1 cellular context compared by ENCODE assay signal in the genomic region with DNA sequence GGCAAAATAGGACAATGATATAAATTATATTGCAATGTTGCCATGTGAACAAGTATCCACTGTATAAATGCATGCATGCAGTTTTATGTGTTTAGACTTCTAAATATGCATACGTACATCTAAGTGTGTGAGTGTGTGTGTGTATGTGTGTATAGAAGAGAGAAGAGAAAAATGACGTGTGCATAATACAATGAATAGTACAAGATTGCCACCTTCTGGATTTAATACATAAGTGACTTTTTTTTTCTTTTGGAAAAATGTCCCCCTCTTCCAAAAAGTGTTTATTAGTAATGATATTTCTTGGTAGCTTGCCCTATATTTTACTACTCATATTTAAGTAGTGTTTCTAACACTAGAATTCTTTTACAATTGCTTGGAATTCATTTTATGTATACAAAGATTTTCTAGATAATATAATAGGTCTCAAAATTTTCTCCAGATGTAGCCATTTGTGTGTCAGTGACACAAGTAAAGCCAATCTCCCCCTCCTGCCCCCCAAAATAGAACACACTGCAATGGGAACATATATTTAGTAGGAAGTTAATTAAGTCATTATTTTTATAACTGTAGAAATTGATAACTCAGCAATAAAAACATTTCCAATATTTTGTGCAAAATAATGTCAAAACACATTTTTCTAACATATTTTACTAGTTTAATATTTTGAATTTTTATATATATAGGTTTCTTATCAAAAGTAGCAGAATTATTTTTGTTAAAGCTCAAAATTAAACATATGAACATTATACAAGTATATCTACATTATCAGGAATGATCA.
TF ChIP-seq lines count a peak whose summit lies in the region.

No MANE protein-coding gene starts in this region.

TF ChIP-seq in GM23338, 12 proteins besides CTCF, POLR2A, EP300 and RAD21 (continued from another document):
- TF ChIP-seq, protein P1, sequence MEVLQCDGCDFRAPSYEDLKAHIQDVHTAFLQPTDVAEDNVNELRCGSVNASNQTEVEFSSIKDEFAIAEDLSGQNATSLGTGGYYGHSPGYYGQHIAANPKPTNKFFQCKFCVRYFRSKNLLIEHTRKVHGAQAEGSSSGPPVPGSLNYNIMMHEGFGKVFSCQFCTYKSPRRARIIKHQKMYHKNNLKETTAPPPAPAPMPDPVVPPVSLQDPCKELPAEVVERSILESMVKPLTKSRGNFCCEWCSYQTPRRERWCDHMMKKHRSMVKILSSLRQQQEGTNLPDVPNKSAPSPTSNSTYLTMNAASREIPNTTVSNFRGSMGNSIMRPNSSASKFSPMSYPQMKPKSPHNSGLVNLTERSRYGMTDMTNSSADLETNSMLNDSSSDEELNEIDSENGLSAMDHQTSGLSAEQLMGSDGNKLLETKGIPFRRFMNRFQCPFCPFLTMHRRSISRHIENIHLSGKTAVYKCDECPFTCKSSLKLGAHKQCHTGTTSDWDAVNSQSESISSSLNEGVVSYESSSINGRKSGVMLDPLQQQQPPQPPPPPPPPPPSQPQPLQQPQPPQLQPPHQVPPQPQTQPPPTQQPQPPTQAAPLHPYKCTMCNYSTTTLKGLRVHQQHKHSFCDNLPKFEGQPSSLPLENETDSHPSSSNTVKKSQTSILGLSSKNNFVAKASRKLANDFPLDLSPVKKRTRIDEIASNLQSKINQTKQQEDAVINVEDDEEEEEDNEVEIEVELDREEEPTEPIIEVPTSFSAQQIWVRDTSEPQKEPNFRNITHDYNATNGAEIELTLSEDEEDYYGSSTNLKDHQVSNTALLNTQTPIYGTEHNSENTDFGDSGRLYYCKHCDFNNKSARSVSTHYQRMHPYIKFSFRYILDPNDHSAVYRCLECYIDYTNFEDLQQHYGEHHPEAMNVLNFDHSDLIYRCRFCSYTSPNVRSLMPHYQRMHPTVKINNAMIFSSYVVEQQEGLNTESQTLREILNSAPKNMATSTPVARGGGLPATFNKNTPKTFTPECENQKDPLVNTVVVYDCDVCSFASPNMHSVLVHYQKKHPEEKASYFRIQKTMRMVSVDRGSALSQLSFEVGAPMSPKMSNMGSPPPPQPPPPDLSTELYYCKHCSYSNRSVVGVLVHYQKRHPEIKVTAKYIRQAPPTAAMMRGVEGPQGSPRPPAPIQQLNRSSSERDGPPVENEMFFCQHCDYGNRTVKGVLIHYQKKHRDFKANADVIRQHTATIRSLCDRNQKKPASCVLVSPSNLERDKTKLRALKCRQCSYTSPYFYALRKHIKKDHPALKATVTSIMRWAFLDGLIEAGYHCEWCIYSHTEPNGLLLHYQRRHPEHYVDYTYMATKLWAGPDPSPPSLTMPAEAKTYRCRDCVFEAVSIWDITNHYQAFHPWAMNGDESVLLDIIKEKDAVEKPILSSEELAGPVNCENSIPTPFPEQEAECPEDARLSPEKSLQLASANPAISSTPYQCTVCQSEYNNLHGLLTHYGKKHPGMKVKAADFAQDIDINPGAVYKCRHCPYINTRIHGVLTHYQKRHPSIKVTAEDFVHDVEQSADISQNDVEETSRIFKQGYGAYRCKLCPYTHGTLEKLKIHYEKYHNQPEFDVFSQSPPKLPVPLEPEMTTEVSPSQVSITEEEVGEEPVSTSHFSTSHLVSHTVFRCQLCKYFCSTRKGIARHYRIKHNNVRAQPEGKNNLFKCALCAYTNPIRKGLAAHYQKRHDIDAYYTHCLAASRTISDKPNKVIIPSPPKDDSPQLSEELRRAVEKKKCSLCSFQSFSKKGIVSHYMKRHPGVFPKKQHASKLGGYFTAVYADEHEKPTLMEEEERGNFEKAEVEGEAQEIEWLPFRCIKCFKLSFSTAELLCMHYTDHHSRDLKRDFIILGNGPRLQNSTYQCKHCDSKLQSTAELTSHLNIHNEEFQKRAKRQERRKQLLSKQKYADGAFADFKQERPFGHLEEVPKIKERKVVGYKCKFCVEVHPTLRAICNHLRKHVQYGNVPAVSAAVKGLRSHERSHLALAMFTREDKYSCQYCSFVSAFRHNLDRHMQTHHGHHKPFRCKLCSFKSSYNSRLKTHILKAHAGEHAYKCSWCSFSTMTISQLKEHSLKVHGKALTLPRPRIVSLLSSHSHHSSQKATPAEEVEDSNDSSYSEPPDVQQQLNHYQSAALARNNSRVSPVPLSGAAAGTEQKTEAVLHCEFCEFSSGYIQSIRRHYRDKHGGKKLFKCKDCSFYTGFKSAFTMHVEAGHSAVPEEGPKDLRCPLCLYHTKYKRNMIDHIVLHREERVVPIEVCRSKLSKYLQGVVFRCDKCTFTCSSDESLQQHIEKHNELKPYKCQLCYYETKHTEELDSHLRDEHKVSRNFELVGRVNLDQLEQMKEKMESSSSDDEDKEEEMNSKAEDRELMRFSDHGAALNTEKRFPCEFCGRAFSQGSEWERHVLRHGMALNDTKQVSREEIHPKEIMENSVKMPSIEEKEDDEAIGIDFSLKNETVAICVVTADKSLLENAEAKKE (CRISPR knock-in tag; IDR thresholded peaks at IDR 0.05): no peak
- TF ChIP-seq, protein P2, sequence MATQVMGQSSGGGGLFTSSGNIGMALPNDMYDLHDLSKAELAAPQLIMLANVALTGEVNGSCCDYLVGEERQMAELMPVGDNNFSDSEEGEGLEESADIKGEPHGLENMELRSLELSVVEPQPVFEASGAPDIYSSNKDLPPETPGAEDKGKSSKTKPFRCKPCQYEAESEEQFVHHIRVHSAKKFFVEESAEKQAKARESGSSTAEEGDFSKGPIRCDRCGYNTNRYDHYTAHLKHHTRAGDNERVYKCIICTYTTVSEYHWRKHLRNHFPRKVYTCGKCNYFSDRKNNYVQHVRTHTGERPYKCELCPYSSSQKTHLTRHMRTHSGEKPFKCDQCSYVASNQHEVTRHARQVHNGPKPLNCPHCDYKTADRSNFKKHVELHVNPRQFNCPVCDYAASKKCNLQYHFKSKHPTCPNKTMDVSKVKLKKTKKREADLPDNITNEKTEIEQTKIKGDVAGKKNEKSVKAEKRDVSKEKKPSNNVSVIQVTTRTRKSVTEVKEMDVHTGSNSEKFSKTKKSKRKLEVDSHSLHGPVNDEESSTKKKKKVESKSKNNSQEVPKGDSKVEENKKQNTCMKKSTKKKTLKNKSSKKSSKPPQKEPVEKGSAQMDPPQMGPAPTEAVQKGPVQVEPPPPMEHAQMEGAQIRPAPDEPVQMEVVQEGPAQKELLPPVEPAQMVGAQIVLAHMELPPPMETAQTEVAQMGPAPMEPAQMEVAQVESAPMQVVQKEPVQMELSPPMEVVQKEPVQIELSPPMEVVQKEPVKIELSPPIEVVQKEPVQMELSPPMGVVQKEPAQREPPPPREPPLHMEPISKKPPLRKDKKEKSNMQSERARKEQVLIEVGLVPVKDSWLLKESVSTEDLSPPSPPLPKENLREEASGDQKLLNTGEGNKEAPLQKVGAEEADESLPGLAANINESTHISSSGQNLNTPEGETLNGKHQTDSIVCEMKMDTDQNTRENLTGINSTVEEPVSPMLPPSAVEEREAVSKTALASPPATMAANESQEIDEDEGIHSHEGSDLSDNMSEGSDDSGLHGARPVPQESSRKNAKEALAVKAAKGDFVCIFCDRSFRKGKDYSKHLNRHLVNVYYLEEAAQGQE (IDR thresholded peaks at IDR 0.05; ENCODE audit: unreplicated experiment): no peak
- TF ChIP-seq, protein P3, sequence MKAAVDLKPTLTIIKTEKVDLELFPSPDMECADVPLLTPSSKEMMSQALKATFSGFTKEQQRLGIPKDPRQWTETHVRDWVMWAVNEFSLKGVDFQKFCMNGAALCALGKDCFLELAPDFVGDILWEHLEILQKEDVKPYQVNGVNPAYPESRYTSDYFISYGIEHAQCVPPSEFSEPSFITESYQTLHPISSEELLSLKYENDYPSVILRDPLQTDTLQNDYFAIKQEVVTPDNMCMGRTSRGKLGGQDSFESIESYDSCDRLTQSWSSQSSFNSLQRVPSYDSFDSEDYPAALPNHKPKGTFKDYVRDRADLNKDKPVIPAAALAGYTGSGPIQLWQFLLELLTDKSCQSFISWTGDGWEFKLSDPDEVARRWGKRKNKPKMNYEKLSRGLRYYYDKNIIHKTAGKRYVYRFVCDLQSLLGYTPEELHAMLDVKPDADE (IDR thresholded peaks at IDR 0.05): no peak
